Comparison of ENCODE assay signal across 8 cellular contexts in the genomic region with DNA sequence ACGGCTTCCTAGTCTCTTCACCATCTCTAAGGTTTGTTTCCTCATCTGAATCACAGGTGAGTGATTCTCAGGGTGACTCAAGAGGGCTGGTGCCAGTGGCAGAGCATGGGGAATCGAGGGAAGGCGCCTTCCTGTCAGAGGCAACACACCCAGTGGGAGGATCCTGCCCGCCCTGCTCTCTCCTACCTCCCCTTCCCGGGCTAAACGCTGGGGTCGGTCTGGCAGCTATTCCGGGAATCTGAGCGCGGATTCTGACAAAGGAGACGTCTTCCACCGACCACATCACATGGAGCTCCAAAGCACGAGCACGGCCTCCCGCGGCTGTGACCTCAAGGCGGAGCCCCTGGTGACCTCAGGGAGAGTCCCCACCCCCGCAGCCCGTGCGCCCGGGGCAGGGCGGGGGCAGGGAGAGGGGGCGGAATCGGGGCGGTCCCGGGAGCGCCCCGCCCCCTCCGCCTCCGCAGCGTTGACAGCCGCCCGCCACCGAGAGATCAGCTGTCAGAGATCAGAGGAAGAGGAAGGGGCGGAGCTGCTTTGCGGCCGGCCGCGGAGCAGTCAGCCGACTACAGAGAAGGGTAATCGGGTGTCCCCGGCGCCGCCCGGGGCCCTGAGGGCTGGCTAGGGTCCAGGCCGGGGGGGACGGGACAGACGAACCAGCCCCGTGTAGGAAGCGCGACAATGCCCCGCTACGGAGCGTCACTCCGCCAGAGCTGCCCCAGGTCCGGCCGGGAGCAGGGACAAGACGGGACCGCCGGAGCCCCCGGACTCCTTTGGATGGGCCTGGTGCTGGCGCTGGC.
DNase-seq lines count a peak whose midpoint lies in the region; ATAC-seq lines count a peak whose summit lies in the region.

TSS of gene SMPD1 (plus strand) at position 554 of the 797 bp plus-strand sequence. CDS start at position 679, 125 bp downstream.

- no peaks in the 10 kb centered on the region for H3K9me3 ChIP-seq in effector memory CD4-positive, alpha-beta T cell (ENCODE audit: control insufficient read depth, low read length)

- DNase-seq in CMK (ENCODE audit: low read depth) (peak; percentile 84), HPDE6-E6E7 (ENCODE audit: extremely low spot score) (peak; percentile 87), NK-92 (lab: John Stamatoyannopoulos, UW; ENCODE audit: unreplicated experiment) (peak; percentile 71), medulla oblongata (ENCODE audit: extremely low spot score) (peak; percentile 95)
- peak; percentile 89 to 94 for DNase-seq in activated CD8-positive, alpha-beta memory T cell treated with anti-CD3 and anti-CD28 coated beads for 4 hours (ENCODE audit: low read depth in 2 of 2)
- DNase-seq in effector memory CD4-positive, alpha-beta T cell = peak; percentile 91 to 94 (median 93)
- peak; percentile 87 to 94 (median 88) for DNase-seq in stimulated activated CD4-positive, alpha-beta T cell treated with anti-CD3 and anti-CD28 coated beads, TNF-alpha, amount 100 ng/mL, for 48 hours (ENCODE audit: low read depth in 3 of 3)

- H3K4me1 ChIP-seq in effector memory CD4-positive, alpha-beta T cell (ENCODE audit: control insufficient read depth, insufficient read depth, low read length, poor library complexity, severe bottlenecking) = peaks cover 30% of the 10 kb centered on the region

- H3K36me3 ChIP-seq in effector memory CD4-positive, alpha-beta T cell (ENCODE audit: control insufficient read depth, insufficient read depth, low read length) = peaks cover 9% of the 10 kb centered on the region

- no peaks in the 10 kb centered on the region for H3K27me3 ChIP-seq in effector memory CD4-positive, alpha-beta T cell (replicated peaks; ENCODE audit: control insufficient read depth, insufficient read depth, low read length, poor library complexity, severe bottlenecking)

- peak within 1 kb of the TSS; percentile 74 for H3K4me3 ChIP-seq in effector memory CD4-positive, alpha-beta T cell (ENCODE audit: insufficient read depth, low read depth, low read length, poor library complexity, severe bottlenecking)

- peak within 1 kb of the TSS; percentile 85 for H3K27ac ChIP-seq in effector memory CD4-positive, alpha-beta T cell (ENCODE audit: insufficient read depth, low read length, poor library complexity, severe bottlenecking)

- peak; percentile 96 for ATAC-seq in GM19467 (IDR thresholded peaks at IDR 0.05; ENCODE audit: unreplicated experiment)

Comparison
In these comparisons a context has a peak if more than half of its experiments do, and no peak if none do; other contexts are left out.
1. Peak in every context shown above with its lines: DNase-seq, ATAC-seq, H3K4me3 ChIP-seq and H3K27ac ChIP-seq.